Comparison of ENCODE assay signal across 8 cellular contexts in the genomic region with DNA sequence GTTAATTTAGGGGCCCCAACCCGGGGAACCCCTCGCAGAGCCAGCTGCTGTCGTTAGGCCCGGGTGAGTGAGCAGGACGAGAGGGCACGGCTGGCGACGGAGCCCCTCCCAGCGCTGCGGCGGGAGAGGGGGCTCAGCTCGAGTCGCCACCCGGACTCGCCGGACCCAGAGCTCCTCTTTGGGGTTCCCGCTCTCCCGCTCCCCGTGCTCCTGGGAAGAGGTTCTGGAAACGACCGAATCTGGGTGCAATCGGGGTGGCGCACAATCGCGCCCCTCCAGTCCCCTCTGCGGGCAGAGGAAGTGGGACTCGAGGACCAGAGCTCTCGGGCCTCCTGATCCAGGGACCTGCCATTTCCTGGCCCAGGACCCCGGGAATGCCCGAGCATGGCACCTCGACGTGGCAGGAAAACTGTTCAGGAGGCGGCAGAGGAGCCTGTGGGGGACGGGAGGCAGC. TPM values are rescaled to one million over a fixed set of nuclear protein-coding genes. Genes with fewer than 3 reads are reported as not detected.
A peak's percentile ranks its signal among the peaks of the same experiment; 100 is the strongest.
DNase-seq lines count a peak whose midpoint lies in the region; ATAC-seq and TF ChIP-seq lines count a peak whose summit lies in the region.

No MANE protein-coding gene starts in this region.

- H3K36me3 Mint-ChIP-seq in glutamatergic neuron (ENCODE audit: unreplicated experiment): no peaks in the 10 kb centered on the region

- TF ChIP-seq EP300 in SK-N-SH (IDR thresholded peaks at IDR 0.05; ENCODE audit: borderline replicate concordance in 1 of 2, low read depth in 1 of 2, low read length in 1 of 2) (no peak), sigmoid colon (IDR thresholded peaks at IDR 0.05) (no peak)

- no peaks in the 10 kb centered on the region for H3K79me2 ChIP-seq in SK-N-SH (ENCODE audit: insufficient read depth)

- CTCF ChIA-PET in SK-N-SH (lab: Yijun Ruan, JAX): interaction anchor here (0.6 to 6.9 kb wide), 40 partner anchors 9 to 530 kb away, joined by 3 to 107 read pairs (median 4); partner anchors contain the start of genes TIMP1 and UBA1

- TF ChIP-seq POLR2A in sigmoid colon (IDR thresholded peaks at IDR 0.05): no peak

- no peaks in the 10 kb centered on the region for H3K36me3 ChIP-seq in SK-N-SH (replicated peaks in 1 of 2; ENCODE audit: control insufficient read depth in 1 of 2, insufficient read depth in 2 of 2, low read length in 1 of 2)
- no peaks in the 10 kb centered on the region for H3K36me3 ChIP-seq in sigmoid colon

- H2AFZ ChIP-seq in SK-N-SH (ENCODE audit: low read depth): peak overlapping the region; percentile 93

- TF ChIP-seq RAD21 in SK-N-SH (IDR thresholded peaks at IDR 0.05; ENCODE audit: low read length): no peak

- peak overlapping the region; percentile 81 for H3K4me2 ChIP-seq in SK-N-SH

- H3K9me3 Mint-ChIP-seq in glutamatergic neuron (ENCODE audit: unreplicated experiment): no peaks in the 10 kb centered on the region

- 9% methylated on average over 25 of the region's 34 CpGs for WGBS in SK-N-SH (ENCODE audit: low lambda C conversion rate)
- WGBS in sigmoid colon, 2 donors: 1 to 3% methylated on average over 34 of the region's 34 CpGs

- H4K20me1 ChIP-seq in SK-N-SH (ENCODE audit: insufficient read depth): no peaks in the 10 kb centered on the region

- no peaks in the 10 kb centered on the region for H3K9me2 ChIP-seq in SK-N-SH

- H3K4me1 Mint-ChIP-seq in glutamatergic neuron (ENCODE audit: low read depth, unreplicated experiment): no peaks in the 10 kb centered on the region

- H3K27ac ChIP-seq in SK-N-SH (ENCODE audit: low read depth in 2 of 2, low read length in 1 of 2) (no peak overlapping the region; a peak in 1 of 4 replicates), sigmoid colon (peak overlapping the region in 2 of 4 donors; percentile 19 to 42)

- peak overlapping the region; percentile 80 for H3K4me3 Mint-ChIP-seq in glutamatergic neuron (ENCODE audit: unreplicated experiment)

- H3K4me1 ChIP-seq in SK-N-SH (ENCODE audit: control insufficient read depth in 1 of 2, insufficient read depth in 2 of 2, low read depth in 1 of 2, low read length in 1 of 2) (no peaks in the 10 kb centered on the region), sigmoid colon (peaks cover 0 to 6% (median 0%) of the 10 kb centered on the region in 4 donors)

- H3K27me3 Mint-ChIP-seq in glutamatergic neuron (ENCODE audit: unreplicated experiment): peaks cover 1% of the 10 kb centered on the region

- peak overlapping the region; percentile 47 to 64 for H3K4me3 ChIP-seq in SK-N-SH (ENCODE audit: low read depth in 2 of 2, low read length in 1 of 2)
- H3K4me3 ChIP-seq in sigmoid colon: peak overlapping the region; percentile 29 to 60 (median 52)

- peak; percentile 32 for ATAC-seq in GM21737 (IDR thresholded peaks at IDR 0.05; ENCODE audit: unreplicated experiment)
- ATAC-seq in GM19467 (IDR thresholded peaks at IDR 0.05; ENCODE audit: unreplicated experiment): no peak

- H3K9me3 ChIP-seq in SK-N-SH (no peaks in the 10 kb centered on the region), sigmoid colon (no peaks in the 10 kb centered on the region)

- no peaks in the 10 kb centered on the region; the same call in 1 of the 2 replicates for H3K27me3 ChIP-seq in SK-N-SH (ENCODE audit: insufficient read depth)
- H3K27me3 ChIP-seq in sigmoid colon: no peaks in the 10 kb centered on the region

- H3K27ac Mint-ChIP-seq in glutamatergic neuron (ENCODE audit: unreplicated experiment): no peak overlapping the region

- TF ChIP-seq CTCF in SK-N-SH (IDR thresholded peaks at IDR 0.05) (no peak), glutamatergic neuron (IDR thresholded peaks at IDR 0.05; ENCODE audit: partially characterized antibody, unreplicated experiment) (peak; percentile 26), sigmoid colon (IDR thresholded peaks at IDR 0.05) (no peak)

- H3K9ac ChIP-seq in SK-N-SH: peak overlapping the region; percentile 65

- no peaks in the 10 kb centered on the region for H3F3A ChIP-seq in SK-N-SH (replicated peaks; ENCODE audit: insufficient read depth)

- intact Hi-C loops in sigmoid colon (cut with DNase I): loop anchor here (1.0 to 5.0 kb wide), 4 partner anchors 39 to 330 kb away; partner anchors contain the start of gene UBA1

- POLR2A ChIA-PET in SK-N-SH (lab: Yijun Ruan, JAX): interaction anchor here (0.6 to 1.2 kb wide), 6 partner anchors 9 to 333 kb away, joined by 3 to 4 read pairs (median 4); partner anchors contain the start of gene USP11

- DNase-seq in SK-N-SH (no peak), glutamatergic neuron (peak; percentile 11), sigmoid colon (peak; percentile 58), COR-L47 (lab: John Stamatoyannopoulos, UW) (no peak), ecto neural progenitor cell (ENCODE audit: low spot score) (no peak)
- DNase-seq in stimulated activated CD4-positive, alpha-beta T cell treated with anti-CD3 and anti-CD28 coated beads, Interleukin-1b, Interleukin-23, amount 100 ng/mL, for 48 hours: no peak

TF ChIP-seq in SK-N-SH, 30 proteins besides CTCF, POLR2A, EP300 and RAD21 (continues in another document):
- TF ChIP-seq JUND (IDR thresholded peaks at IDR 0.05) (no peak), REST (IDR thresholded peaks at IDR 0.05; ENCODE audit: low read depth, low read length) (no peak), SIN3A (IDR thresholded peaks at IDR 0.05; ENCODE audit: borderline replicate concordance, low read depth, low read length) (no peak), GATA2 (CRISPR knock-in tag; IDR thresholded peaks at IDR 0.05) (no peak), RXRA (IDR thresholded peaks at IDR 0.05; ENCODE audit: borderline replicate concordance, low read depth) (no peak), FOSL2 (IDR thresholded peaks at IDR 0.05; ENCODE audit: borderline replicate concordance, low read depth) (no peak), TEAD4 (IDR thresholded peaks at IDR 0.05; ENCODE audit: borderline replicate concordance, insufficient read depth) (no peak), EZH2phosphoT487 (IDR thresholded peaks at IDR 0.05; ENCODE audit: borderline replicate concordance, low read depth) (no peak), SMC3 (IDR thresholded peaks at IDR 0.05; ENCODE audit: low read depth, low read length) (no peak)
- TF ChIP-seq, protein P1, sequence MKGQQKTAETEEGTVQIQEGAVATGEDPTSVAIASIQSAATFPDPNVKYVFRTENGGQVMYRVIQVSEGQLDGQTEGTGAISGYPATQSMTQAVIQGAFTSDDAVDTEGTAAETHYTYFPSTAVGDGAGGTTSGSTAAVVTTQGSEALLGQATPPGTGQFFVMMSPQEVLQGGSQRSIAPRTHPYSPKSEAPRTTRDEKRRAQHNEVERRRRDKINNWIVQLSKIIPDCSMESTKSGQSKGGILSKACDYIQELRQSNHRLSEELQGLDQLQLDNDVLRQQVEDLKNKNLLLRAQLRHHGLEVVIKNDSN (IDR thresholded peaks at IDR 0.05; ENCODE audit: borderline replicate concordance, low read depth): no peak
- TF ChIP-seq, protein P2, sequence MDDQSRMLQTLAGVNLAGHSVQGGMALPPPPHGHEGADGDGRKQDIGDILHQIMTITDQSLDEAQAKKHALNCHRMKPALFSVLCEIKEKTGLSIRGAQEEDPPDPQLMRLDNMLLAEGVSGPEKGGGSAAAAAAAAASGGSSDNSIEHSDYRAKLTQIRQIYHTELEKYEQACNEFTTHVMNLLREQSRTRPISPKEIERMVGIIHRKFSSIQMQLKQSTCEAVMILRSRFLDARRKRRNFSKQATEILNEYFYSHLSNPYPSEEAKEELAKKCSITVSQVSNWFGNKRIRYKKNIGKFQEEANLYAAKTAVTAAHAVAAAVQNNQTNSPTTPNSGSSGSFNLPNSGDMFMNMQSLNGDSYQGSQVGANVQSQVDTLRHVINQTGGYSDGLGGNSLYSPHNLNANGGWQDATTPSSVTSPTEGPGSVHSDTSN (IDR thresholded peaks at IDR 0.05): no peak

RNA-seq across cellular contexts. Expression of gene ARAF, which starts 37.3 kb away (rescaled TPM):
- polyA plus RNA-seq in SK-N-SH (2012; rRNA removed) (43.7 and 48.6 TPM in 2 replicates), sigmoid colon (10 to 100 TPM; 34.9 to 57.8 (median 48.0) TPM)
- 25.0 and 31.0 TPM in 2 replicates for polyA plus RNA-seq in SK-N-SH (2012; cell fraction: cytosol; rRNA removed)
- polyA plus RNA-seq in SK-N-SH (2012; cell fraction: nucleus; rRNA removed): 113 and 127 TPM in 2 replicates
- total RNA-seq in glutamatergic neuron (ENCODE audit: unreplicated experiment) (25.5 TPM), sigmoid colon (10 to 100 TPM; 25.7 to 30.3 (median 28.0) TPM)

RNA-seq across cellular contexts. Expression of gene ZNF41, which starts 40.7 kb away (rescaled TPM):
- polyA plus RNA-seq in SK-N-SH (2012; rRNA removed): 2.7 and 3.1 TPM in 2 replicates
- 2.8 TPM in 2 replicates for polyA plus RNA-seq in SK-N-SH (2012; cell fraction: cytosol; rRNA removed)
- polyA plus RNA-seq in SK-N-SH (2012; cell fraction: nucleus; rRNA removed): 4.2 and 6.2 TPM in 2 replicates
- 7.6 TPM for total RNA-seq in glutamatergic neuron (ENCODE audit: unreplicated experiment)
- 1 to 10 TPM; 4.3 to 8.4 (median 7.4) TPM for total RNA-seq in sigmoid colon
- 1 to 10 TPM; 3.0 to 4.0 (median 3.0) TPM for polyA plus RNA-seq in sigmoid colon

RNA-seq across cellular contexts. Expression of gene TIMP1, which starts 58.5 kb away (rescaled TPM):
- 261 and 323 TPM in 2 replicates for polyA plus RNA-seq in SK-N-SH (2012; rRNA removed)
- 144 and 197 TPM in 2 replicates for polyA plus RNA-seq in SK-N-SH (2012; cell fraction: cytosol; rRNA removed)
- 122 and 175 TPM in 2 replicates for polyA plus RNA-seq in SK-N-SH (2012; cell fraction: nucleus; rRNA removed)
- total RNA-seq in glutamatergic neuron (ENCODE audit: unreplicated experiment): 5.9 TPM
- total RNA-seq in sigmoid colon: 100 to 1,000 TPM; 105 to 158 (median 115) TPM
- 100 to 1,000 TPM in 1 of 3 donors, 10 to 100 TPM in 2; 40.2 to 164 (median 60.1) TPM for polyA plus RNA-seq in sigmoid colon

Comparison
In these comparisons a context has a peak if more than half of its experiments do, and no peak if none do; other contexts are left out.
1. DNase-seq: peak in glutamatergic neuron (single experiment) and sigmoid colon (single experiment); none in SK-N-SH (single experiment), COR-L47 (single experiment), ecto neural progenitor cell (single experiment) and stimulated activated CD4-positive, alpha-beta T cell treated with anti-CD3 and anti-CD28 coated beads, Interleukin-1b, Interleukin-23, amount 100 ng/mL, for 48 hours (single experiment).
2. RNA of gene TIMP1, which starts 58.5 kb away (total RNA-seq): 105 to 158 TPM in sigmoid colon; 5.9 TPM in glutamatergic neuron (single experiment); every median in the first group is over 10 times any median in the second.